Comparison of ENCODE assay signal across 14 cellular contexts in the genomic region with DNA sequence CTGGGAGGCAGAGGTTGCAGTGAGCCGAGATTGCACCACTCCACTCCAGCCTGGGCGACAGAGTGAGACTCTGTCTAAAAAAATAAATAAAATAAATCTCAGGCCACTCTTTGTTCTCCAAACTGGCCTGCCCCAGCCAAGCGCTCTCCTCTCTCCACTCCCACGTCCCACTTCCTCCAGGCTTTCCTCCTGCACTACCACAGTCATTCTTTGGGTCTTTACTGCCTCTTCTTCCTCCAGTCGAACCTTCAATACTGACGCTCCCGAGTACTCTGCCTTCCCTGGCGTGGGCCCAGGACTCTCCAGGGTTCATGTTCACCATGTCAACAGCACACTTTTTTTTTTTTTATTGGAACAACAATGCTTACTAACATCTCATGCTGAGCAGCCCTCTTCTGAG. TPM values are rescaled to one million over a fixed set of nuclear protein-coding genes. Genes with fewer than 3 reads are reported as not detected.
A peak's percentile ranks its signal among the peaks of the same experiment; 100 is the strongest.
DNase-seq lines count a peak whose midpoint lies in the region; ATAC-seq and TF ChIP-seq lines count a peak whose summit lies in the region.
"Had no signal": no experiment of that assay in that cellular context is flagged by ENCODE, and none has a peak within 500 bp of the region (broad histone marks: within the 10 kb centered on the region; RNA-seq: fewer than 3 reads in every experiment).

No MANE protein-coding gene starts in this region.

- H3K27me3 ChIP-seq in heart left ventricle (no peaks in the 10 kb centered on the region), GM23338 (ENCODE audit: insufficient read depth) (no peaks in the 10 kb centered on the region), suprapubic skin (no peaks in the 10 kb centered on the region)

- H3K4me1 ChIP-seq in heart left ventricle = peaks cover 0 to 43% (median 29%) of the 10 kb centered on the region in 12 donors
- H3K4me1 ChIP-seq in GM23338 (ENCODE audit: insufficient read depth) = peaks cover 26% of the 10 kb centered on the region
- peaks cover 15% of the 10 kb centered on the region for H3K4me1 ChIP-seq in suprapubic skin
- H3K4me1 ChIP-seq: parathyroid adenoma had no signal

- no peaks in the 10 kb centered on the region for H3K9me3 ChIP-seq in heart left ventricle
- no peaks in the 10 kb centered on the region for H3K9me3 ChIP-seq in suprapubic skin

- TF ChIP-seq POLR2A in heart left ventricle (IDR thresholded peaks at IDR 0.05) (no peak), suprapubic skin (IDR thresholded peaks at IDR 0.05) (no peak)

- peaks cover 2% of the 10 kb centered on the region for H3K4me1 Mint-ChIP-seq in activated CD4-positive, alpha-beta memory T cell treated with anti-CD3 and anti-CD28 coated beads for 36 hours (ENCODE audit: low read depth)
- H3K4me1 Mint-ChIP-seq in GM23338 = peaks cover 37% of the 10 kb centered on the region
- H3K4me1 Mint-ChIP-seq: activated naive CD8-positive, alpha-beta T cell treated with anti-CD3 and anti-CD28 coated beads, Interleukin-2, amount 10 ng/mL, durations not matched to agents 7 days and 5 days had no signal

- no peaks in the 10 kb centered on the region for H3K36me3 Mint-ChIP-seq in activated CD4-positive, alpha-beta memory T cell treated with anti-CD3 and anti-CD28 coated beads for 36 hours
- peaks cover 39% of the 10 kb centered on the region for H3K36me3 Mint-ChIP-seq in GM23338 (ENCODE audit: low read depth)
- H3K36me3 Mint-ChIP-seq: activated naive CD8-positive, alpha-beta T cell treated with anti-CD3 and anti-CD28 coated beads, Interleukin-2, amount 10 ng/mL, durations not matched to agents 7 days and 5 days had no signal

- peak overlapping the region in 3 of 12 donors; percentile 25 to 31 (median 31) for H3K27ac ChIP-seq in heart left ventricle
- H3K27ac ChIP-seq in GM23338 (ENCODE audit: low read depth) = no peak overlapping the region
- no peak overlapping the region for H3K27ac ChIP-seq in suprapubic skin
- H3K27ac ChIP-seq: parathyroid adenoma had no signal

- 45 to 54% (median 49%) methylated on average over 8 of the region's 8 CpGs for WGBS in heart left ventricle, 4 donors
- WGBS in suprapubic skin = 79% methylated on average over 8 of the region's 8 CpGs

- CTCF ChIA-PET in activated CD4-positive, alpha-beta memory T cell treated with anti-CD3 and anti-CD28 coated beads for 36 hours (lab: Charles Lee) = no interaction called here

- peaks cover 83% of the 10 kb centered on the region for H3K79me2 ChIP-seq in GM23338 (replicated peaks; ENCODE audit: insufficient read depth)

- no peak overlapping the region for H3K4me2 ChIP-seq in GM23338

- no peak overlapping the region for H3K4me3 Mint-ChIP-seq in activated CD4-positive, alpha-beta memory T cell treated with anti-CD3 and anti-CD28 coated beads for 36 hours
- no peak overlapping the region for H3K4me3 Mint-ChIP-seq in GM23338
- H3K4me3 Mint-ChIP-seq: activated naive CD8-positive, alpha-beta T cell treated with anti-CD3 and anti-CD28 coated beads, Interleukin-2, amount 10 ng/mL, durations not matched to agents 7 days and 5 days; memory B cell had no signal

- no peak for TF ChIP-seq RAD21 in Ishikawa (IDR thresholded peaks at IDR 0.05; ENCODE audit: low read depth)

- no peak for TF ChIP-seq EP300 in Ishikawa (IDR thresholded peaks at IDR 0.05; ENCODE audit: borderline replicate concordance)
- no peak for TF ChIP-seq EP300 in suprapubic skin (IDR thresholded peaks at IDR 0.05)

- H3K27ac Mint-ChIP-seq in activated CD4-positive, alpha-beta memory T cell treated with anti-CD3 and anti-CD28 coated beads for 36 hours = no peak overlapping the region
- no peak overlapping the region for H3K27ac Mint-ChIP-seq in GM23338
- H3K27ac Mint-ChIP-seq: activated naive CD8-positive, alpha-beta T cell treated with anti-CD3 and anti-CD28 coated beads, Interleukin-2, amount 10 ng/mL, durations not matched to agents 7 days and 5 days; memory B cell had no signal

- H2AFZ ChIP-seq in GM23338 = no peak overlapping the region
- H2AFZ ChIP-seq: parathyroid adenoma had no signal

- H3K27me3 Mint-ChIP-seq in activated CD4-positive, alpha-beta memory T cell treated with anti-CD3 and anti-CD28 coated beads for 36 hours = no peaks in the 10 kb centered on the region
- peaks cover 2% of the 10 kb centered on the region for H3K27me3 Mint-ChIP-seq in GM23338 (ENCODE audit: insufficient read depth, low read depth, poor library complexity)
- H3K27me3 Mint-ChIP-seq: activated naive CD8-positive, alpha-beta T cell treated with anti-CD3 and anti-CD28 coated beads, Interleukin-2, amount 10 ng/mL, durations not matched to agents 7 days and 5 days; memory B cell had no signal

- in situ Hi-C loops in astrocyte of the spinal cord (cut with HindIII; ENCODE audit: low sequenced_read_pairs) = no loop called here

- H3K4me3 ChIP-seq in astrocyte of the spinal cord (ENCODE audit: low read depth, low read length) (no peak overlapping the region), heart left ventricle (no peak overlapping the region), GM23338 (no peak overlapping the region), suprapubic skin (no peak overlapping the region)

- H4K20me1 ChIP-seq in GM23338 (replicated peaks; ENCODE audit: insufficient read depth) = peaks cover 26% of the 10 kb centered on the region

- intact Hi-C loops in heart left ventricle (cut with DNase I) = no loop called here
- intact Hi-C loops in posterior vena cava (cut with DNase I) = no loop called here
- intact Hi-C loops in activated CD4-positive, alpha-beta memory T cell treated with anti-CD3 and anti-CD28 coated beads for 36 hours (cut with micrococcal nuclease) = no loop called here

- no peak for TF ChIP-seq CTCF in astrocyte of the spinal cord (IDR thresholded peaks at IDR 0.05; ENCODE audit: low read depth, low read length)
- no peak for TF ChIP-seq CTCF in heart left ventricle (IDR thresholded peaks at IDR 0.05)
- TF ChIP-seq CTCF in GM23338 (conservative IDR thresholded peaks at IDR 0.05; ENCODE audit: low read depth in 2 of 2) = no peak
- TF ChIP-seq CTCF in suprapubic skin (IDR thresholded peaks at IDR 0.05) = no peak

- ATAC-seq in heart left ventricle (peak in 3 of 4 donors; percentile 38 to 68 (median 66)), GM18861 (IDR thresholded peaks at IDR 0.05; ENCODE audit: unreplicated experiment) (no peak), GM23338 (no peak)

- H3K9me3 Mint-ChIP-seq in activated CD4-positive, alpha-beta memory T cell treated with anti-CD3 and anti-CD28 coated beads for 36 hours = no peaks in the 10 kb centered on the region
- H3K9me3 Mint-ChIP-seq in GM23338 = peaks cover 34% of the 10 kb centered on the region
- H3K9me3 Mint-ChIP-seq: activated naive CD8-positive, alpha-beta T cell treated with anti-CD3 and anti-CD28 coated beads, Interleukin-2, amount 10 ng/mL, durations not matched to agents 7 days and 5 days; memory B cell had no signal

- no peaks in the 10 kb centered on the region for H3K36me3 ChIP-seq in heart left ventricle
- H3K36me3 ChIP-seq in GM23338 (ENCODE audit: insufficient read depth) = peaks cover 5% of the 10 kb centered on the region; the same call in 1 of the 2 replicates
- no peaks in the 10 kb centered on the region for H3K36me3 ChIP-seq in suprapubic skin

- no peaks in the 10 kb centered on the region for H3K9me2 ChIP-seq in GM23338 (ENCODE audit: insufficient read depth)

- no peaks in the 10 kb centered on the region for H3F3A ChIP-seq in GM23338 (replicated peaks; ENCODE audit: low read depth)

- DNase-seq in astrocyte of the spinal cord (ENCODE audit: low read depth, low spot score) (peak; percentile 52), heart left ventricle (peak; percentile 38 to 75 (median 43)), posterior vena cava (ENCODE audit: low spot score) (peak; percentile 82), GM23338 (ENCODE audit: low spot score) (no peak), suprapubic skin (ENCODE audit: low spot score in 2 of 2) (no peak)
- DNase-seq in activated CD4-positive, alpha-beta memory T cell treated with anti-CD3 and anti-CD28 coated beads for 36 hours = no peak
- DNase-seq: activated naive CD8-positive, alpha-beta T cell treated with anti-CD3 and anti-CD28 coated beads, Interleukin-2, amount 10 ng/mL, durations not matched to agents 7 days and 5 days; DMS 273 treated with DMSO at 0.1 percent for 48 hours; IMR-90; stimulated activated CD4-positive, alpha-beta T cell treated with anti-CD3 and anti-CD28 coated beads, Interleukin-2, amount 100 ng/mL, for 24 hours had no signal

- POLR2A ChIA-PET in activated CD4-positive, alpha-beta memory T cell treated with anti-CD3 and anti-CD28 coated beads for 36 hours (lab: Charles Lee) = no interaction called here

TF ChIP-seq in Ishikawa, 13 proteins besides CTCF, POLR2A, EP300 and RAD21:
- 0 out of 2 replicates have a peak, but pooled peaks have one; percentile 11 for TF ChIP-seq NFIC (IDR thresholded peaks at IDR 0.05)
- no peak for TF ChIP-seq CEBPB (IDR thresholded peaks at IDR 0.05)
- TF ChIP-seq TCF12 (IDR thresholded peaks at IDR 0.05; ENCODE audit: low read depth) = no peak
- no peak for TF ChIP-seq CREB1 (IDR thresholded peaks at IDR 0.05; ENCODE audit: low read depth)
- no peak for TF ChIP-seq TAF1 (IDR thresholded peaks at IDR 0.05; ENCODE audit: low read depth)

TF ChIP-seq in GM23338, 12 proteins besides CTCF, POLR2A, EP300 and RAD21:
- TF ChIP-seq ZNF331 (CRISPR knock-in tag; IDR thresholded peaks at IDR 0.05; ENCODE audit: low read depth) (no peak), EZH2phosphoT487 (IDR thresholded peaks at IDR 0.05; ENCODE audit: unreplicated experiment) (no peak), JUNB (IDR thresholded peaks at IDR 0.05; ENCODE audit: unreplicated experiment) (no peak), STAT1 (IDR thresholded peaks at IDR 0.05; ENCODE audit: unreplicated experiment) (no peak), ZNF114 (CRISPR knock-in tag; IDR thresholded peaks at IDR 0.05) (no peak)
- TF ChIP-seq, protein P1, sequence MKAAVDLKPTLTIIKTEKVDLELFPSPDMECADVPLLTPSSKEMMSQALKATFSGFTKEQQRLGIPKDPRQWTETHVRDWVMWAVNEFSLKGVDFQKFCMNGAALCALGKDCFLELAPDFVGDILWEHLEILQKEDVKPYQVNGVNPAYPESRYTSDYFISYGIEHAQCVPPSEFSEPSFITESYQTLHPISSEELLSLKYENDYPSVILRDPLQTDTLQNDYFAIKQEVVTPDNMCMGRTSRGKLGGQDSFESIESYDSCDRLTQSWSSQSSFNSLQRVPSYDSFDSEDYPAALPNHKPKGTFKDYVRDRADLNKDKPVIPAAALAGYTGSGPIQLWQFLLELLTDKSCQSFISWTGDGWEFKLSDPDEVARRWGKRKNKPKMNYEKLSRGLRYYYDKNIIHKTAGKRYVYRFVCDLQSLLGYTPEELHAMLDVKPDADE (IDR thresholded peaks at IDR 0.05) = no peak

RNA-seq across cellular contexts. Expression of gene RNF130, which starts 23.9 kb away (rescaled TPM):
- total RNA-seq in heart left ventricle = 10 to 100 TPM; 34.4 to 76.2 (median 40.5) TPM
- 10 to 100 TPM; 26.3 to 32.3 TPM for polyA plus RNA-seq in heart left ventricle
- total RNA-seq in posterior vena cava = 10 to 100 TPM; 66.6 to 80.3 TPM
- 10 to 100 TPM in 1 of 2 experiments, 1 to 10 TPM in 1; 9.9 to 10.1 TPM for total RNA-seq in activated CD4-positive, alpha-beta memory T cell treated with anti-CD3 and anti-CD28 coated beads for 36 hours
- total RNA-seq in GM23338 (2014; rRNA removed; shearing (Covaris generic)) = 65.1 and 97.3 TPM in 2 replicates
- 55.1 and 60.1 TPM in 2 replicates for polyA plus RNA-seq in GM23338 (2016; fragmentation: Nextera tagmentation; extraction: Ambion mirVana)
- 10 to 100 TPM; 24.8 to 37.2 (median 29.8) TPM for total RNA-seq in suprapubic skin

Comparison
In these comparisons a context has a peak if more than half of its experiments do, and no peak if none do; other contexts are left out.
1. DNase-seq: peak in astrocyte of the spinal cord (single experiment), heart left ventricle (5 of 5) and posterior vena cava (single experiment); none in activated CD4-positive, alpha-beta memory T cell treated with anti-CD3 and anti-CD28 coated beads for 36 hours (single experiment), GM23338 (single experiment) and suprapubic skin (0 of 2).
2. ATAC-seq: peak in heart left ventricle (3 of 4); none in GM18861 (single experiment) and GM23338 (single experiment).